1 cellular context compared by ENCODE assay signal in genomic region chr3:47887991-47888390, GRCh38.
TF ChIP-seq lines count a peak whose summit lies in the region.

No MANE protein-coding gene starts in this region.

TF ChIP-seq in WTC11, 78 proteins besides CTCF, POLR2A, EP300 and RAD21:
- peak; percentile 42; the same call in 1 of the 2 replicates for TF ChIP-seq NFYB (CRISPR knock-in tag; conservative IDR thresholded peaks at IDR 0.05; ENCODE audit: low read depth)
